1 cellular context compared by ENCODE assay signal in genomic region chr10:43408710-43409384, GRCh38.
A peak's percentile ranks its signal among the peaks of the same experiment; 100 is the strongest.
TF ChIP-seq lines count a peak whose summit lies in the region.

HNRNPF (minus strand) TSS chr10:43409186; CDS start chr10:43387884, 21,302 bp downstream.

TF ChIP-seq in K562, 482 proteins besides CTCF, POLR2A, EP300 and RAD21 (continued from another document and continues in another):
- 0 out of 2 replicates have a peak, but pooled peaks have one; percentile 19 for TF ChIP-seq ZNF609 (CRISPR knock-in tag; IDR thresholded peaks at IDR 0.05; ENCODE audit: borderline replicate concordance)
- no peak for TF ChIP-seq JUNB (CRISPR knock-in tag; conservative IDR thresholded peaks at IDR 0.05)
- TF ChIP-seq TFAM (CRISPR knock-in tag; conservative IDR thresholded peaks at IDR 0.05): no peak
- TF ChIP-seq U2AF1 (optimal IDR thresholded peaks at IDR 0.05; ENCODE audit: low read depth, low read length): peak; percentile 77
- TF ChIP-seq TBP (optimal IDR thresholded peaks at IDR 0.05; ENCODE audit: low read depth, low read length): peak; percentile 62
- TF ChIP-seq FUS (optimal IDR thresholded peaks at IDR 0.05; ENCODE audit: low read depth, low read length): no peak
- peak; percentile 82 for TF ChIP-seq TAF7 (tag; IDR thresholded peaks at IDR 0.05)
- no peak for TF ChIP-seq CEBPB (tag; IDR thresholded peaks at IDR 0.05)
- peak; percentile 76; the same call in 1 of the 2 replicates for TF ChIP-seq TGIF2 (CRISPR knock-in tag; IDR thresholded peaks at IDR 0.05)
- no peak for TF ChIP-seq SRSF7 (optimal IDR thresholded peaks at IDR 0.05; ENCODE audit: low read depth, low read length)
- TF ChIP-seq E2F3 (CRISPR knock-in tag; IDR thresholded peaks at IDR 0.05): peak; percentile 94
- TF ChIP-seq HNRNPLL (IDR thresholded peaks at IDR 0.05; ENCODE audit: low read depth, low read length, poor library complexity, severe bottlenecking): peak; percentile 82
- TF ChIP-seq, protein P1, sequence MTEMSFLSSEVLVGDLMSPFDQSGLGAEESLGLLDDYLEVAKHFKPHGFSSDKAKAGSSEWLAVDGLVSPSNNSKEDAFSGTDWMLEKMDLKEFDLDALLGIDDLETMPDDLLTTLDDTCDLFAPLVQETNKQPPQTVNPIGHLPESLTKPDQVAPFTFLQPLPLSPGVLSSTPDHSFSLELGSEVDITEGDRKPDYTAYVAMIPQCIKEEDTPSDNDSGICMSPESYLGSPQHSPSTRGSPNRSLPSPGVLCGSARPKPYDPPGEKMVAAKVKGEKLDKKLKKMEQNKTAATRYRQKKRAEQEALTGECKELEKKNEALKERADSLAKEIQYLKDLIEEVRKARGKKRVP (CRISPR knock-in tag; IDR thresholded peaks at IDR 0.05): peak; percentile 68; the same call in 1 of the 2 replicates
- TF ChIP-seq ZNF57 (CRISPR knock-in tag; IDR thresholded peaks at IDR 0.05): no peak
- peak; percentile 82; the same call in 1 of the 2 replicates for TF ChIP-seq TOE1 (IDR thresholded peaks at IDR 0.05; ENCODE audit: borderline replicate concordance)
- peak; percentile 71; the same call in 1 of the 2 replicates for TF ChIP-seq TOE1 (CRISPR knock-in tag; IDR thresholded peaks at IDR 0.05; ENCODE audit: borderline replicate concordance, low read depth)
- TF ChIP-seq MCM3 (IDR thresholded peaks at IDR 0.05): no peak
- no peak for TF ChIP-seq RHOXF2B (CRISPR knock-in tag; conservative IDR thresholded peaks at IDR 0.05)
- peak; percentile 83 for TF ChIP-seq CCNT2 (IDR thresholded peaks at IDR 0.05; ENCODE audit: borderline replicate concordance, extremely low read depth, insufficient read length, low read depth, low read length)
- TF ChIP-seq ZNF146 (CRISPR knock-in tag; IDR thresholded peaks at IDR 0.05; ENCODE audit: unreplicated experiment): no peak
- TF ChIP-seq REST (CRISPR knock-in tag; IDR thresholded peaks at IDR 0.05; ENCODE audit: low read depth): peak; percentile 87; the same call in 1 of the 2 replicates
- TF ChIP-seq CEBPG (CRISPR knock-in tag; IDR thresholded peaks at IDR 0.05): no peak
- no peak for TF ChIP-seq CEBPG (tag; conservative IDR thresholded peaks at IDR 0.05 in 1 of 2, IDR thresholded peaks at IDR 0.05 in 1 of 2)
- TF ChIP-seq FOXK2 (conservative IDR thresholded peaks at IDR 0.05 in 1 of 2, IDR thresholded peaks at IDR 0.05 in 1 of 2; ENCODE audit: low read depth in 2 of 2): peak in 1 of 2 experiments; percentile 86; a peak in 3 of 4 replicates
- TF ChIP-seq NKRF (IDR thresholded peaks at IDR 0.05; ENCODE audit: borderline replicate concordance): peak; percentile 97
- 0 out of 2 replicates have a peak, but pooled peaks have one; percentile 59 for TF ChIP-seq THRB (CRISPR knock-in tag; conservative IDR thresholded peaks at IDR 0.05)
- no peak; the same call in 1 of the 2 replicates for TF ChIP-seq SMC3 (conservative IDR thresholded peaks at IDR 0.05; ENCODE audit: insufficient read depth, low read depth, low read length)
- no peak for TF ChIP-seq PRMT5 (CRISPR knock-in tag; IDR thresholded peaks at IDR 0.05)
- no peak for TF ChIP-seq ZNF436 (CRISPR knock-in tag; IDR thresholded peaks at IDR 0.05)
- TF ChIP-seq STAT6 (CRISPR knock-in tag; IDR thresholded peaks at IDR 0.05): peak; percentile 81; the same call in 1 of the 2 replicates
